Comparison of ENCODE assay signal across 20 cellular contexts in the genomic region with DNA sequence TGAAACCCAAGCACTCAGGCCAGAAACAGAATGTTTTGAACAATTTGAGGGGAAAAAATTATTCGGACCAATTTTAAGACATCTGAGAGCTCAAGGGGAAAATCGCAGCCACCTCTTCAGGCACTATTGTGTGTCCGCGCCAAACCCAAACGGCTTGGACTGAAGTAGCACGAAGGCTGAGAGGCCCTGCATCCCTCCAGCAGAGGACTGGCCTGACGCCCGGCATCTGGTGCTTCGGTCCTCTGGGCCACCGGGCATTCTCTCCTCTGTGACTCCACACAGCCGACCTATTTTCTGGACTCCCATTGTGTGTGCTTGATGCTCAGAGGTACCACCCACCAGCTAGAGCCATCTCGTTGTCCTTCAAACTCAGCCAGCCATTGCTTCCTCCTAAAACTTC.
DNase-seq lines count a peak whose midpoint lies in the region; ATAC-seq, FAIRE-seq and TF ChIP-seq lines count a peak whose summit lies in the region.
"Had no signal": no experiment of that assay in that cellular context is flagged by ENCODE, and none has a peak within 500 bp of the region (broad histone marks: within the 10 kb centered on the region; RNA-seq: fewer than 3 reads in every experiment).

No MANE protein-coding gene starts in this region.

- DNase-seq in G401 (ENCODE audit: low spot score) (peak; percentile 2), NCI-H446 treated with DMSO at 0.1 percent for 48 hours (lab: John Stamatoyannopoulos, UW) (peak; percentile 71), midbrain (lab: John Stamatoyannopoulos, UW) (peak; percentile 49), retina (peak; percentile 17), GM12892 (ENCODE audit: insufficient read length) (no peak), HuH-7.5 (ENCODE audit: low spot score) (no peak)
- DNase-seq: BE2C, DMS53, GF-D8, H7, NCI-H1092, NCI-H1436, NCI-H187 treated with DMSO at 0.1 percent for 48 hours, NCI-H2107, NCI-H510A, SIG-M5 had no signal

- in situ Hi-C loops in G401 (cut with HindIII; ENCODE audit: low sequenced_read_pairs), result no loop called here

- FAIRE-seq in GM12892 (lab: Jason Lieb, UNC), result no peak
- FAIRE-seq: A549, D721Med, K562 had no signal

- TF ChIP-seq POLR2A in GM12892 (IDR thresholded peaks at IDR 0.05; ENCODE audit: low read depth, low read length), result no peak

- no peak for ATAC-seq in GM21529 (IDR thresholded peaks at IDR 0.05; ENCODE audit: unreplicated experiment)
- ATAC-seq: A549 had no signal

Comparison
In these comparisons a context has a peak if more than half of its experiments do, and no peak if none do; other contexts are left out.
1. DNase-seq: peak in G401 (single experiment), NCI-H446 treated with DMSO at 0.1 percent for 48 hours (single experiment), midbrain (single experiment) and retina (single experiment); none in GM12892 (single experiment) and HuH-7.5 (single experiment).